8 cellular contexts compared by ENCODE assay signal in genomic region chr5:115544371-115545064, GRCh38. TPM values are rescaled to one million over a fixed set of nuclear protein-coding genes. Genes with fewer than 3 reads are reported as not detected.
DNase-seq lines count a peak whose midpoint lies in the region; ATAC-seq and FAIRE-seq lines count a peak whose summit lies in the region.

A gene with protein sequence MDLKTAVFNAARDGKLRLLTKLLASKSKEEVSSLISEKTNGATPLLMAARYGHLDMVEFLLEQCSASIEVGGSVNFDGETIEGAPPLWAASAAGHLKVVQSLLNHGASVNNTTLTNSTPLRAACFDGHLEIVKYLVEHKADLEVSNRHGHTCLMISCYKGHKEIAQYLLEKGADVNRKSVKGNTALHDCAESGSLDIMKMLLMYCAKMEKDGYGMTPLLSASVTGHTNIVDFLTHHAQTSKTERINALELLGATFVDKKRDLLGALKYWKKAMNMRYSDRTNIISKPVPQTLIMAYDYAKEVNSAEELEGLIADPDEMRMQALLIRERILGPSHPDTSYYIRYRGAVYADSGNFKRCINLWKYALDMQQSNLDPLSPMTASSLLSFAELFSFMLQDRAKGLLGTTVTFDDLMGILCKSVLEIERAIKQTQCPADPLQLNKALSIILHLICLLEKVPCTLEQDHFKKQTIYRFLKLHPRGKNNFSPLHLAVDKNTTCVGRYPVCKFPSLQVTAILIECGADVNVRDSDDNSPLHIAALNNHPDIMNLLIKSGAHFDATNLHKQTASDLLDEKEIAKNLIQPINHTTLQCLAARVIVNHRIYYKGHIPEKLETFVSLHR (minus strand): TSS chr5:115544775. CDS start chr5:115543493, 1,282 bp downstream.

- peak; percentile 94 for ATAC-seq in GM21367 (IDR thresholded peaks at IDR 0.05; ENCODE audit: unreplicated experiment)
- ATAC-seq in activated CD8-positive, alpha-beta memory T cell treated with anti-CD3 and anti-CD28 coated beads, Interleukin-2, amount 10 ng/mL, durations not matched to agents 7 days and 5 days = peak; percentile 96

- H3K4me1 ChIP-seq in endocrine pancreas (ENCODE audit: control insufficient read depth, insufficient read depth, low read length) = peaks cover 18% of the 10 kb centered on the region

- H3K9ac ChIP-seq in endocrine pancreas (ENCODE audit: control insufficient read depth, insufficient read depth, low read length) = peak within 1 kb of the TSS; percentile 86

- peak within 1 kb of the TSS; percentile 92 for H3K4me3 Mint-ChIP-seq in activated CD8-positive, alpha-beta memory T cell treated with anti-CD3 and anti-CD28 coated beads, Interleukin-2, amount 10 ng/mL, durations not matched to agents 7 days and 5 days

- CTCF ChIA-PET in activated CD8-positive, alpha-beta memory T cell treated with anti-CD3 and anti-CD28 coated beads, Interleukin-2, amount 10 ng/mL, durations not matched to agents 7 days and 5 days (lab: Charles Lee) = interaction anchor here (0.9 to 2.0 kb wide), 5 partner anchors 30 to 298 kb away, joined by 3 to 9 read pairs (median 3); partner anchors contain the start of gene ATG12

- peak within 1 kb of the TSS; percentile 99 for H3K4me3 ChIP-seq in endocrine pancreas (ENCODE audit: control insufficient read depth, insufficient read depth, low read length)

- H3K27me3 Mint-ChIP-seq in activated CD8-positive, alpha-beta memory T cell treated with anti-CD3 and anti-CD28 coated beads, Interleukin-2, amount 10 ng/mL, durations not matched to agents 7 days and 5 days = peaks cover 2% of the 10 kb centered on the region

- FAIRE-seq in HTR-8/SVneo (lab: Jason Lieb, UNC) = peak; percentile 98

- H3K27ac Mint-ChIP-seq in activated CD8-positive, alpha-beta memory T cell treated with anti-CD3 and anti-CD28 coated beads, Interleukin-2, amount 10 ng/mL, durations not matched to agents 7 days and 5 days = peak within 1 kb of the TSS; percentile 99

- peaks cover 2% of the 10 kb centered on the region for H3K9me3 Mint-ChIP-seq in activated CD8-positive, alpha-beta memory T cell treated with anti-CD3 and anti-CD28 coated beads, Interleukin-2, amount 10 ng/mL, durations not matched to agents 7 days and 5 days (ENCODE audit: low read depth)

- peaks cover 42% of the 10 kb centered on the region for H3K4me1 Mint-ChIP-seq in activated CD8-positive, alpha-beta memory T cell treated with anti-CD3 and anti-CD28 coated beads, Interleukin-2, amount 10 ng/mL, durations not matched to agents 7 days and 5 days

- DNase-seq in COLO829 (ENCODE audit: low spot score) (peak; percentile 81), HTR-8/SVneo (ENCODE audit: insufficient read length, low spot score) (peak; percentile 89), NOMO-1 treated with dmso at 0.1 percent for 144 hours (lab: John Stamatoyannopoulos, UW; ENCODE audit: unreplicated experiment) (peak; percentile 96), mesenteric fat pad (ENCODE audit: low spot score) (peak; percentile 99)
- DNase-seq in activated CD8-positive, alpha-beta memory T cell treated with anti-CD3 and anti-CD28 coated beads, Interleukin-2, amount 10 ng/mL, durations not matched to agents 7 days and 5 days = peak; percentile 97
- peak; percentile 99 for DNase-seq in stimulated activated CD8-positive, alpha-beta memory T cell treated with anti-CD3 and anti-CD28 coated beads, Interleukin-15, amount 100 ng/mL, for 24 hours (ENCODE audit: low read depth)

- H3K36me3 ChIP-seq in endocrine pancreas (ENCODE audit: control insufficient read depth, insufficient read depth, low read length) = no peaks in the 10 kb centered on the region

- no peaks in the 10 kb centered on the region for H3K9me3 ChIP-seq in endocrine pancreas (ENCODE audit: control insufficient read depth, low read length)

- no peaks in the 10 kb centered on the region for H3K27me3 ChIP-seq in endocrine pancreas (ENCODE audit: control insufficient read depth, insufficient read depth, low read length)

- H3K36me3 Mint-ChIP-seq in activated CD8-positive, alpha-beta memory T cell treated with anti-CD3 and anti-CD28 coated beads, Interleukin-2, amount 10 ng/mL, durations not matched to agents 7 days and 5 days = peaks cover 44% of the 10 kb centered on the region

RNA-seq across cellular contexts. Expression of the gene that starts here (rescaled TPM):
- total RNA-seq in activated CD8-positive, alpha-beta memory T cell treated with anti-CD3 and anti-CD28 coated beads, Interleukin-2, amount 10 ng/mL, durations not matched to agents 7 days and 5 days = 10 to 100 TPM; 13.3 to 13.5 TPM
- 25.2 TPM for total RNA-seq in mesenteric fat pad

Comparison
In these comparisons a context has a peak if more than half of its experiments do, and no peak if none do; other contexts are left out.
1. Peak in every context shown above with its lines: DNase-seq, ATAC-seq and H3K4me3 ChIP-seq.